In genomic region chr5:127696688-127697087, GRCh38 we compare ENCODE assay signal across 21 cellular contexts. TPM values are rescaled to one million over a fixed set of nuclear protein-coding genes. Genes with fewer than 3 reads are reported as not detected.
DNase-seq lines count a peak whose midpoint lies in the region; ATAC-seq, FAIRE-seq and TF ChIP-seq lines count a peak whose summit lies in the region.
"Had no signal": no experiment of that assay in that cellular context is flagged by ENCODE, and none has a peak within 500 bp of the region (broad histone marks: within the 10 kb centered on the region; RNA-seq: fewer than 3 reads in every experiment).

No MANE protein-coding gene starts in this region.

- H3K4me3 ChIP-seq in AG10803 (ENCODE audit: low read length), result no peak overlapping the region
- no peak overlapping the region for H3K4me3 ChIP-seq in H1 (ENCODE audit: extremely low read depth in 1 of 4, insufficient read depth in 2 of 4, low read depth in 3 of 4, low read length in 4 of 4)
- no peak overlapping the region for H3K4me3 ChIP-seq in trophoblast cell (ENCODE audit: low read depth, low read length)
- H3K4me3 ChIP-seq in ovary, result no peak overlapping the region
- H3K4me3 ChIP-seq: left ventricle myocardium inferior had no signal

- H3K4me2 ChIP-seq in H1 (ENCODE audit: insufficient read depth in 1 of 2, low read depth in 2 of 2, low read length in 2 of 2), result no peak overlapping the region
- no peak overlapping the region for H3K4me2 ChIP-seq in trophoblast cell (ENCODE audit: low read length)

- H3K79me2 ChIP-seq in H1 (ENCODE audit: control insufficient read depth in 1 of 2, insufficient read depth in 2 of 2, low read length in 2 of 2) (no peaks in the 10 kb centered on the region), trophoblast cell (ENCODE audit: control insufficient read depth, insufficient read depth, low read length, poor library complexity) (no peaks in the 10 kb centered on the region)

- peak; percentile 39 for FAIRE-seq in H1 (lab: Jason Lieb, UNC)

- TF ChIP-seq RAD21 in H1 (IDR thresholded peaks at IDR 0.05 in 1 of 2, conservative IDR thresholded peaks at IDR 0.05 in 1 of 2; ENCODE audit: low read depth in 2 of 2, low read length in 2 of 2), result no peak

- TF ChIP-seq CTCF in AG10803 (conservative IDR thresholded peaks at IDR 0.05; ENCODE audit: low read length) (no peak), H1 (IDR thresholded peaks at IDR 0.05; ENCODE audit: control extremely low read depth in 1 of 3, insufficient read depth in 1 of 3, low read depth in 1 of 3, low read length in 3 of 3) (no peak), omental fat pad (IDR thresholded peaks at IDR 0.05) (no peak), ovary (IDR thresholded peaks at IDR 0.05) (no peak)

- H2BK15ac ChIP-seq in H1 (ENCODE audit: low read length), result no peak overlapping the region

- no peak overlapping the region for H3K18ac ChIP-seq in H1 (ENCODE audit: extremely low read depth, low read length)
- H3K18ac ChIP-seq in trophoblast cell (ENCODE audit: low read length), result no peak overlapping the region

- CTCF ChIA-PET in H1 (lab: Charles Lee; ENCODE audit: partially characterized antibody), result no interaction called here

- H4K20me1 ChIP-seq in H1 (replicated peaks in 1 of 2; ENCODE audit: control insufficient read depth in 1 of 2, insufficient read depth in 2 of 2, low read length in 2 of 2), result no peaks in the 10 kb centered on the region

- no peak overlapping the region for H2AFZ ChIP-seq in H1 (ENCODE audit: low read length)
- no peak overlapping the region for H2AFZ ChIP-seq in trophoblast cell (ENCODE audit: insufficient read depth, low read length, poor library complexity)

- no peak overlapping the region for H3K23ac ChIP-seq in H1 (ENCODE audit: insufficient read length)
- no peak overlapping the region for H3K23ac ChIP-seq in trophoblast cell (ENCODE audit: low read length)

- no peaks in the 10 kb centered on the region; the same call in 1 of the 2 replicates for H3K23me2 ChIP-seq in H1 (ENCODE audit: low read depth, low read length)

- H3K14ac ChIP-seq in H1 (ENCODE audit: insufficient read length) (no peak overlapping the region), trophoblast cell (ENCODE audit: low read length) (no peak overlapping the region)

- no peak overlapping the region for H3K27ac Mint-ChIP-seq in stimulated activated naive CD8-positive, alpha-beta T cell treated with anti-CD3 and anti-CD28 coated beads, Interleukin-15, amount 100 ng/mL, for 72 hours
- H3K27ac Mint-ChIP-seq: activated CD8-positive, alpha-beta memory T cell treated with anti-CD3 and anti-CD28 coated beads, Interleukin-2, amount 10 ng/mL, durations not matched to agents 7 days and 5 days had no signal

- TF ChIP-seq EP300 in H1 (IDR thresholded peaks at IDR 0.05; ENCODE audit: borderline replicate concordance in 1 of 2, low read depth in 2 of 2, low read length in 2 of 2) (no peak), ovary (IDR thresholded peaks at IDR 0.05) (no peak)

- H3K4me1 ChIP-seq in H1 (replicated peaks in 1 of 4; ENCODE audit: control insufficient read depth in 3 of 4, insufficient read depth in 4 of 4, low read length in 3 of 4), result no peaks in the 10 kb centered on the region
- H3K4me1 ChIP-seq in trophoblast cell (ENCODE audit: control insufficient read depth in 1 of 2, insufficient read depth in 2 of 2, low read length in 2 of 2), result peaks cover 3 to 4% of the 10 kb centered on the region in 2 experiments
- H3K4me1 ChIP-seq in ovary (ENCODE audit: insufficient read depth), result no peaks in the 10 kb centered on the region
- H3K4me1 ChIP-seq: left ventricle myocardium inferior had no signal

- no peak for TF ChIP-seq POLR2A in H1 (IDR thresholded peaks at IDR 0.05; ENCODE audit: control extremely low read depth in 1 of 2, low read depth in 2 of 2, low read length in 2 of 2)
- no peak for TF ChIP-seq POLR2A in ovary (IDR thresholded peaks at IDR 0.05)

- ATAC-seq in omental fat pad (ENCODE audit: low FRiP score) (no peak), GM19463 (IDR thresholded peaks at IDR 0.05; ENCODE audit: unreplicated experiment) (no peak)
- no peak for ATAC-seq in stimulated activated naive CD8-positive, alpha-beta T cell treated with anti-CD3 and anti-CD28 coated beads, Interleukin-15, amount 100 ng/mL, for 72 hours
- ATAC-seq: activated CD4-positive, CD25-positive, alpha-beta regulatory T cell treated with anti-CD3 and anti-CD28 coated beads, Interleukin-2, amount 50 U/mL, for 24 hours; activated CD8-positive, alpha-beta memory T cell treated with anti-CD3 and anti-CD28 coated beads, Interleukin-2, amount 10 ng/mL, durations not matched to agents 7 days and 5 days had no signal

- H3K27me3 Mint-ChIP-seq in stimulated activated naive CD8-positive, alpha-beta T cell treated with anti-CD3 and anti-CD28 coated beads, Interleukin-15, amount 100 ng/mL, for 72 hours, result peaks cover 7% of the 10 kb centered on the region

- no peak overlapping the region for H3K4ac ChIP-seq in H1 (replicated peaks; ENCODE audit: insufficient read length, low read depth, low read length)
- H3K4ac ChIP-seq in trophoblast cell (ENCODE audit: low read depth, low read length), result no peak overlapping the region

- POLR2A ChIA-PET in H1 (lab: Charles Lee; ENCODE audit: partially characterized antibody), result no interaction called here

- no peak overlapping the region for H3K4me3 Mint-ChIP-seq in stimulated activated naive CD8-positive, alpha-beta T cell treated with anti-CD3 and anti-CD28 coated beads, Interleukin-15, amount 100 ng/mL, for 72 hours
- H3K4me3 Mint-ChIP-seq: activated CD8-positive, alpha-beta memory T cell treated with anti-CD3 and anti-CD28 coated beads, Interleukin-2, amount 10 ng/mL, durations not matched to agents 7 days and 5 days had no signal

- no peaks in the 10 kb centered on the region for H3K9me3 Mint-ChIP-seq in stimulated activated naive CD8-positive, alpha-beta T cell treated with anti-CD3 and anti-CD28 coated beads, Interleukin-15, amount 100 ng/mL, for 72 hours

- no peak overlapping the region for H3K56ac ChIP-seq in H1 (replicated peaks; ENCODE audit: insufficient read length, low read depth, low read length)

- H4K91ac ChIP-seq in H1 (replicated peaks; ENCODE audit: insufficient read length, low read length) (no peak overlapping the region), trophoblast cell (ENCODE audit: low read depth, low read length) (no peak overlapping the region)

- H4K5ac ChIP-seq in H1 (ENCODE audit: insufficient read length, low read depth, low read length), result no peak overlapping the region

- H4K8ac ChIP-seq in H1 (ENCODE audit: extremely low read depth, insufficient read depth, low read length) (no peak overlapping the region), trophoblast cell (ENCODE audit: low read depth, low read length) (no peak overlapping the region)

- H4K12ac ChIP-seq in trophoblast cell (ENCODE audit: low read depth, low read length), result no peak overlapping the region

- no peaks in the 10 kb centered on the region for H3K27me3 ChIP-seq in H1 (replicated peaks in 1 of 4; ENCODE audit: control insufficient read depth in 3 of 4, extremely low read depth in 1 of 4, insufficient read depth in 3 of 4, low read length in 3 of 4)
- no peaks in the 10 kb centered on the region for H3K27me3 ChIP-seq in trophoblast cell (ENCODE audit: insufficient read depth, low read length)
- H3K27me3 ChIP-seq in ovary, result no peaks in the 10 kb centered on the region

- no peak overlapping the region for H2BK5ac ChIP-seq in H1 (ENCODE audit: low read depth, low read length)
- H2BK5ac ChIP-seq in trophoblast cell (ENCODE audit: low read depth, low read length, poor library complexity), result no peak overlapping the region

- H2BK120ac ChIP-seq in H1 (replicated peaks; ENCODE audit: low read depth, low read length), result no peak overlapping the region
- H2BK120ac ChIP-seq in trophoblast cell (ENCODE audit: insufficient read depth, low read length, poor library complexity), result no peak overlapping the region

- no peaks in the 10 kb centered on the region for H3K4me1 Mint-ChIP-seq in stimulated activated naive CD8-positive, alpha-beta T cell treated with anti-CD3 and anti-CD28 coated beads, Interleukin-15, amount 100 ng/mL, for 72 hours
- H3K4me1 Mint-ChIP-seq: activated CD8-positive, alpha-beta memory T cell treated with anti-CD3 and anti-CD28 coated beads, Interleukin-2, amount 10 ng/mL, durations not matched to agents 7 days and 5 days had no signal

- H2BK12ac ChIP-seq in H1 (ENCODE audit: low read depth, low read length), result no peak overlapping the region
- H2BK12ac ChIP-seq in trophoblast cell (ENCODE audit: low read length), result no peak overlapping the region

- H3K79me1 ChIP-seq in H1 (ENCODE audit: low read depth, low read length) (no peaks in the 10 kb centered on the region), trophoblast cell (ENCODE audit: low read length) (no peaks in the 10 kb centered on the region)

- H3K36me3 ChIP-seq in H1 (ENCODE audit: control insufficient read depth in 2 of 4, insufficient read depth in 4 of 4, low read length in 3 of 4) (no peaks in the 10 kb centered on the region), trophoblast cell (ENCODE audit: control insufficient read depth in 1 of 2, insufficient read depth in 2 of 2, low read length in 2 of 2) (no peaks in the 10 kb centered on the region), ovary (no peaks in the 10 kb centered on the region)
- H3K36me3 ChIP-seq: left ventricle myocardium inferior had no signal

- no peak overlapping the region for H2BK20ac ChIP-seq in H1 (ENCODE audit: low read length)

- H2AK5ac ChIP-seq in H1 (ENCODE audit: low read depth, low read length) (no peak overlapping the region), trophoblast cell (ENCODE audit: low read length) (no peak overlapping the region)

- 80% methylated on average over 6 of the region's 6 CpGs; no CpG with 5 or more reads in 1 of the 2 experiments for WGBS in H1 (ENCODE audit: extremely low coverage in 1 of 2, insufficient coverage in 1 of 2, insufficient read length in 1 of 2, insufficient replicate concordance in 2 of 2, low coverage in 1 of 2, low lambda C conversion rate in 2 of 2, missing lambda C conversion rate in 1 of 2), 2 experiments
- WGBS in trophoblast cell (ENCODE audit: extremely low coverage, insufficient coverage, insufficient read length), result no CpG with 5 or more reads among the region's 6 CpGs
- 63 to 75% (median 71%) methylated on average over 6 of the region's 6 CpGs for WGBS in ovary, 3 donors

- H3K27ac ChIP-seq in H1 (ENCODE audit: low read depth, low read length), result no peak overlapping the region
- H3K27ac ChIP-seq in trophoblast cell (ENCODE audit: low read depth, low read length), result no peak overlapping the region
- H3K27ac ChIP-seq in ovary, result no peak overlapping the region
- H3K27ac ChIP-seq: left ventricle myocardium inferior had no signal

- H3K9me3 ChIP-seq in H1 (ENCODE audit: insufficient read depth in 2 of 2, low read depth in 1 of 2, low read length in 1 of 2) (no peaks in the 10 kb centered on the region), trophoblast cell (ENCODE audit: insufficient read depth, low read depth, low read length) (no peaks in the 10 kb centered on the region), ovary (no peaks in the 10 kb centered on the region)
- H3K9me3 ChIP-seq: left ventricle myocardium inferior had no signal

- DNase-seq in AG10803 (ENCODE audit: low read depth), result peak; percentile 59
- DNase-seq in HT1080 (ENCODE audit: low read depth), result peak; percentile 36
- no peak for DNase-seq in H1 (ENCODE audit: low read depth in 1 of 2, low spot score in 2 of 2)
- DNase-seq in trophoblast cell, result peak; percentile 42 to 81
- DNase-seq in omental fat pad (ENCODE audit: low spot score), result no peak
- no peak for DNase-seq in stimulated activated naive CD8-positive, alpha-beta T cell treated with anti-CD3 and anti-CD28 coated beads, Interleukin-15, amount 100 ng/mL, for 72 hours
- DNase-seq in ovary, result no peak
- DNase-seq: activated CD8-positive, alpha-beta memory T cell treated with anti-CD3 and anti-CD28 coated beads, Interleukin-2, amount 10 ng/mL, durations not matched to agents 7 days and 5 days; activated gamma-delta T cell; aorta; dermis blood vessel endothelial cell; left ventricle myocardium inferior; NCI-H1105; posterior cingulate gyrus; Right ventricle myocardium superior; stimulated activated CD4-positive, alpha-beta T cell treated with anti-CD3 and anti-CD28 coated beads, Interleukin-15, amount 100 ng/mL, for 24 hours had no signal

- no peak overlapping the region for H3K9ac ChIP-seq in H1 (replicated peaks in 1 of 4; ENCODE audit: extremely low read depth in 1 of 4, low read depth in 3 of 4, low read length in 3 of 4)
- no peak overlapping the region for H3K9ac ChIP-seq in trophoblast cell (ENCODE audit: low read length)

- intact Hi-C loops in ovary (cut with DNase I), result no loop called here

RNA-seq across cellular contexts. Expression of gene CCDC192, which starts 6.5 kb away (rescaled TPM):
- not detected in 2 replicates for total RNA-seq in HT1080 (2014; rRNA removed; shearing (Covaris generic))
- not detected in 2 replicates for polyA plus RNA-seq in HT1080 (2015; cell fraction: cytosol; rRNA removed)
- not detected in 2 replicates for polyA plus RNA-seq in HT1080 (2015; cell fraction: nucleus; rRNA removed)
- total RNA-seq in H1 (2021; fragmentation: NEBNext Ultra II Directional; extraction: Animal tissue kit (Norgen Biotek cat#: 25700)), result 0.61 and 0.63 TPM in 2 replicates
- not detected in 2 replicates for polyA plus RNA-seq in H1 (2011; rRNA removed)
- polyA plus RNA-seq in H1 (2011; cell fraction: cytosol; rRNA removed), result not detected
- not detected for polyA plus RNA-seq in H1 (2011; cell fraction: nucleus; rRNA removed)
- polyA plus RNA-seq in H1 (2012, experiment 1 of 2), result 0.40 to 0.52 TPM in 2 of 4 replicates, not detected in the others
- not detected for polyA plus RNA-seq in H1 (2012, experiment 2 of 2)
- 0.47 TPM for polyA plus RNA-seq in H1 (2013, experiment 1 of 2)
- 0.31 TPM for polyA plus RNA-seq in H1 (2013, experiment 2 of 2)
- 1.4 and 1.5 TPM in 2 replicates for polyA minus RNA-seq in H1 (2011; rRNA and poly(A)+ RNA removed)
- not detected for polyA minus RNA-seq in H1 (2011; cell fraction: cytosol; rRNA and poly(A)+ RNA removed)
- polyA minus RNA-seq in H1 (2011; cell fraction: nucleus; rRNA and poly(A)+ RNA removed), result 6.3 TPM
- 0.15 and 0.21 TPM in 2 replicates for polyA plus RNA-seq in trophoblast cell (2013)
- under 1 TPM in 1 of 4 donors, not detected in 3; 0.56 TPM for total RNA-seq in omental fat pad
- 1 to 10 TPM in 3 of 7 donors, under 1 TPM in 3, not detected in 1; 0.26 to 2.6 (median 1.00) TPM for total RNA-seq in ovary
- under 1 TPM; 0.91 to 0.92 TPM for polyA plus RNA-seq in ovary
- total RNA-seq: activated CD8-positive, alpha-beta memory T cell treated with anti-CD3 and anti-CD28 coated beads, Interleukin-2, amount 10 ng/mL, durations not matched to agents 7 days and 5 days; aorta; dermis blood vessel endothelial cell; left ventricle myocardium inferior; myocyte; Right ventricle myocardium superior; T-helper 2 cell treated with Interferon-gamma antibody and Interleukin-4, amounts not matched to agents 100 ng/mL and 5 ng/mL, for 36 hours had no signal
- polyA plus RNA-seq: aorta, esophagus had no signal

RNA-seq across cellular contexts. Expression of gene CTXN3, which starts 47.8 kb away (rescaled TPM):
- total RNA-seq in HT1080 (2014; rRNA removed; shearing (Covaris generic)), result not detected in 2 replicates
- polyA plus RNA-seq in HT1080 (2015; cell fraction: cytosol; rRNA removed), result not detected in 2 replicates
- polyA plus RNA-seq in HT1080 (2015; cell fraction: nucleus; rRNA removed), result not detected in 2 replicates
- not detected in 2 replicates for total RNA-seq in H1 (2021; fragmentation: NEBNext Ultra II Directional; extraction: Animal tissue kit (Norgen Biotek cat#: 25700))
- polyA plus RNA-seq in H1 (2011; rRNA removed) (0.05 TPM in 1 of 2 replicates, not detected in the other), ovary (not detected)
- polyA plus RNA-seq in H1 (2011; cell fraction: cytosol; rRNA removed), result not detected
- not detected for polyA plus RNA-seq in H1 (2011; cell fraction: nucleus; rRNA removed)
- polyA plus RNA-seq in H1 (2012, experiment 1 of 2), result not detected in 4 replicates
- polyA plus RNA-seq in H1 (2012, experiment 2 of 2), result not detected
- polyA plus RNA-seq in H1 (2013, experiment 1 of 2), result not detected
- not detected for polyA plus RNA-seq in H1 (2013, experiment 2 of 2)
- polyA minus RNA-seq in H1 (2011; rRNA and poly(A)+ RNA removed), result not detected in 2 replicates
- not detected for polyA minus RNA-seq in H1 (2011; cell fraction: cytosol; rRNA and poly(A)+ RNA removed)
- polyA minus RNA-seq in H1 (2011; cell fraction: nucleus; rRNA and poly(A)+ RNA removed), result not detected
- not detected in 2 replicates for polyA plus RNA-seq in trophoblast cell (2013)
- total RNA-seq in omental fat pad (not detected), ovary (not detected)
- total RNA-seq: activated CD8-positive, alpha-beta memory T cell treated with anti-CD3 and anti-CD28 coated beads, Interleukin-2, amount 10 ng/mL, durations not matched to agents 7 days and 5 days; aorta; dermis blood vessel endothelial cell; left ventricle myocardium inferior; myocyte; Right ventricle myocardium superior; T-helper 2 cell treated with Interferon-gamma antibody and Interleukin-4, amounts not matched to agents 100 ng/mL and 5 ng/mL, for 36 hours had no signal
- polyA plus RNA-seq: aorta had no signal

Comparison
In these comparisons a context has a peak if more than half of its experiments do, and no peak if none do; other contexts are left out.
1. DNase-seq: peak in AG10803 (single experiment), HT1080 (single experiment) and trophoblast cell (2 of 2); none in H1 (0 of 2), omental fat pad (single experiment), stimulated activated naive CD8-positive, alpha-beta T cell treated with anti-CD3 and anti-CD28 coated beads, Interleukin-15, amount 100 ng/mL, for 72 hours (0 of 2) and ovary (0 of 5).